In genomic region chr13:32080328-32080744, GRCh38 we compare ENCODE assay signal across 1 cellular context.
TF ChIP-seq lines count a peak whose summit lies in the region.

No MANE protein-coding gene starts in this region.

TF ChIP-seq in HepG2, 621 proteins besides CTCF, POLR2A, EP300 and RAD21 (continued from another document and continues in another):
- TF ChIP-seq ZUFSP (CRISPR knock-in tag; IDR thresholded peaks at IDR 0.05; ENCODE audit: borderline replicate concordance) (no peak), GABPB1 (CRISPR knock-in tag; IDR thresholded peaks at IDR 0.05) (no peak), ZC3H4 (CRISPR knock-in tag; IDR thresholded peaks at IDR 0.05; ENCODE audit: borderline replicate concordance) (no peak), USF2 (IDR thresholded peaks at IDR 0.05; ENCODE audit: low read depth, low read length) (no peak), USF2 (CRISPR knock-in tag; IDR thresholded peaks at IDR 0.05; ENCODE audit: borderline replicate concordance) (no peak), ZNF839 (CRISPR knock-in tag; IDR thresholded peaks at IDR 0.05; ENCODE audit: borderline replicate concordance) (no peak), ZFP36 (IDR thresholded peaks at IDR 0.05; ENCODE audit: borderline replicate concordance, low read depth, low read length, partially characterized antibody) (no peak), NFIB (CRISPR knock-in tag; IDR thresholded peaks at IDR 0.05; ENCODE audit: borderline replicate concordance) (no peak), ZNF552 (CRISPR knock-in tag; IDR thresholded peaks at IDR 0.05; ENCODE audit: borderline replicate concordance) (no peak), ZNF367 (CRISPR knock-in tag; IDR thresholded peaks at IDR 0.05; ENCODE audit: borderline replicate concordance) (no peak), MIXL1 (CRISPR knock-in tag; IDR thresholded peaks at IDR 0.05) (peak; percentile 73; the same call in 1 of the 2 replicates), RFXANK (CRISPR knock-in tag; IDR thresholded peaks at IDR 0.05) (no peak), ELF3 (CRISPR knock-in tag; IDR thresholded peaks at IDR 0.05) (peak; percentile 85), THAP7 (CRISPR knock-in tag; IDR thresholded peaks at IDR 0.05) (no peak), HOXD1 (CRISPR knock-in tag; IDR thresholded peaks at IDR 0.05) (no peak), ERF (CRISPR knock-in tag; IDR thresholded peaks at IDR 0.05) (no peak), TRIM24 (CRISPR knock-in tag; IDR thresholded peaks at IDR 0.05) (no peak), ZNF773 (CRISPR knock-in tag; IDR thresholded peaks at IDR 0.05; ENCODE audit: borderline replicate concordance) (no peak), STAG1 (CRISPR knock-in tag; IDR thresholded peaks at IDR 0.05) (0 out of 2 replicates have a peak, but pooled peaks have one; percentile 8), ZNF749 (CRISPR knock-in tag; IDR thresholded peaks at IDR 0.05; ENCODE audit: borderline replicate concordance) (no peak), NR1H2 (CRISPR knock-in tag; IDR thresholded peaks at IDR 0.05; ENCODE audit: borderline replicate concordance, low read depth) (no peak), ARID5B (CRISPR knock-in tag; IDR thresholded peaks at IDR 0.05) (peak; percentile 91), THRA (CRISPR knock-in tag; IDR thresholded peaks at IDR 0.05; ENCODE audit: borderline replicate concordance) (peak; percentile 74; the same call in 1 of the 2 replicates), ZSCAN25 (CRISPR knock-in tag; IDR thresholded peaks at IDR 0.05) (no peak), EHMT2 (IDR thresholded peaks at IDR 0.05; ENCODE audit: borderline replicate concordance, low read depth, low read length) (no peak), ZNF850 (CRISPR knock-in tag; conservative IDR thresholded peaks at IDR 0.05) (no peak), ZBTB40 (IDR thresholded peaks at IDR 0.05) (no peak), ZBTB40 (CRISPR knock-in tag; IDR thresholded peaks at IDR 0.05) (peak; percentile 40; the same call in 1 of the 2 replicates), MIER2 (CRISPR knock-in tag; IDR thresholded peaks at IDR 0.05) (no peak), KLF6 (CRISPR knock-in tag; IDR thresholded peaks at IDR 0.05) (no peak), YY1 (IDR thresholded peaks at IDR 0.05; ENCODE audit: insufficient read depth, insufficient replicate concordance, low read depth, low read length) (no peak), FOXP1 (IDR thresholded peaks at IDR 0.05) (no peak), FOXP1 (CRISPR knock-in tag; IDR thresholded peaks at IDR 0.05) (peak; percentile 89), CHD4 (IDR thresholded peaks at IDR 0.05; ENCODE audit: borderline replicate concordance, low read length) (peak; percentile 36; the same call in 1 of the 2 replicates), TFDP1 (CRISPR knock-in tag; IDR thresholded peaks at IDR 0.05; ENCODE audit: borderline replicate concordance) (no peak), SMAD1 (CRISPR knock-in tag; IDR thresholded peaks at IDR 0.05; ENCODE audit: borderline replicate concordance, low read depth) (no peak), SIX4 (CRISPR knock-in tag; IDR thresholded peaks at IDR 0.05) (peak; percentile 57), FIP1L1 (IDR thresholded peaks at IDR 0.05; ENCODE audit: borderline replicate concordance, insufficient read depth, low read depth, low read length) (no peak), HHEX (CRISPR knock-in tag; IDR thresholded peaks at IDR 0.05) (no peak), NFE2L1 (CRISPR knock-in tag; IDR thresholded peaks at IDR 0.05; ENCODE audit: borderline replicate concordance) (no peak), GPBP1L1 (CRISPR knock-in tag; IDR thresholded peaks at IDR 0.05) (no peak), ARHGAP35 (CRISPR knock-in tag; IDR thresholded peaks at IDR 0.05; ENCODE audit: borderline replicate concordance) (no peak)
